8 cellular contexts compared by ENCODE assay signal in the genomic region with DNA sequence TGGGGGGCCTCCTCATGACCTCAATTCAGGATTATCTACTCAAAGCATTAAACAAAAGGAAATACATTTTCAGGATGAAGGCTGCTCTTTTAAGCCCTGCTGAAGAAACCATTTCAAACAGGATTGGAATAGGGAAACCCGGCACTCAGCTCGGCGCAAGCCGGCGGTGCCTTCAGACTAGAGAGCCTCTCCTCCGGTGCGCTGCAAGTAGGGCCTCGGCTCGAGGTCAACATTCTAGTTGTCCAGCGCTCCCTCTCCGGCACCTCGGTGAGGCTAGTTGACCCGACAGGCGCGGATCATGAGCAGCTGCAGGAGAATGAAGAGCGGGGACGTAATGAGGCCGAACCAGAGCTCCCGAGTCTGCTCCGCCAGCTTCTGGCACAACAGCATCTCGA. TPM values are rescaled to one million over a fixed set of nuclear protein-coding genes. Genes with fewer than 3 reads are reported as not detected.
DNase-seq lines count a peak whose midpoint lies in the region; ATAC-seq, FAIRE-seq and TF ChIP-seq lines count a peak whose summit lies in the region.

No MANE protein-coding gene starts in this region.

- FAIRE-seq in H54 (lab: Jason Lieb, UNC), result no peak

- H3K4me1 Mint-ChIP-seq in activated CD4-positive, alpha-beta T cell treated with anti-CD3 and anti-CD28 coated beads, Interleukin-2, amount 10 ng/mL, durations not matched to agents 24 days and 14 days, result peaks cover 30% of the 10 kb centered on the region

- H3K27me3 Mint-ChIP-seq in activated CD4-positive, alpha-beta T cell treated with anti-CD3 and anti-CD28 coated beads, Interleukin-2, amount 10 ng/mL, durations not matched to agents 24 days and 14 days, result no peaks in the 10 kb centered on the region

- DNase-seq in activated CD4-positive, alpha-beta T cell treated with anti-CD3 and anti-CD28 coated beads, Interleukin-2, amount 10 ng/mL, durations not matched to agents 24 days and 14 days, result no peak
- no peak for DNase-seq in activated CD4-positive, alpha-beta T cell treated with anti-CD3 and anti-CD28 coated beads for 48 hours
- no peak for DNase-seq in adrenal gland
- no peak for DNase-seq in thoracic aorta (ENCODE audit: low spot score)
- no peak for DNase-seq in ecto neural progenitor cell (ENCODE audit: low spot score)
- DNase-seq in COLO829 (ENCODE audit: low spot score), result no peak
- no peak for DNase-seq in H54 (ENCODE audit: insufficient read length, low spot score)

- no peak for TF ChIP-seq POLR2A in adrenal gland (IDR thresholded peaks at IDR 0.05)
- TF ChIP-seq POLR2A in H54 (IDR thresholded peaks at IDR 0.05; ENCODE audit: low read depth, low read length), result no peak

- peaks cover 15 to 47% of the 10 kb centered on the region in 2 donors for H3K4me1 ChIP-seq in adrenal gland (replicated peaks in 1 of 2)
- peaks cover 25 to 62% (median 55%) of the 10 kb centered on the region in 4 donors for H3K4me1 ChIP-seq in liver (ENCODE audit: control insufficient read depth in 4 of 4, insufficient read depth in 4 of 4, low read length in 3 of 4)
- H3K4me1 ChIP-seq in thoracic aorta (ENCODE audit: control insufficient read depth in 1 of 2, low read depth in 2 of 2), result peaks cover 30 to 54% of the 10 kb centered on the region in 2 donors

- TF ChIP-seq CTCF in adrenal gland (IDR thresholded peaks at IDR 0.05), result no peak
- no peak for TF ChIP-seq CTCF in liver (IDR thresholded peaks at IDR 0.05; ENCODE audit: low read depth, low read length, missing input control)
- no peak for TF ChIP-seq CTCF in thoracic aorta (IDR thresholded peaks at IDR 0.05)

- 10 to 28% (median 15%) methylated on average over 11 to 21 of the region's 21 CpGs for WGBS in adrenal gland, 4 donors
- 11% methylated on average over 21 of the region's 21 CpGs for WGBS in liver

- intact Hi-C loops in activated CD4-positive, alpha-beta T cell treated with anti-CD3 and anti-CD28 coated beads, Interleukin-2, amount 10 ng/mL, durations not matched to agents 24 days and 14 days (cut with micrococcal nuclease), result loop anchor here (1.0 to 5.0 kb wide), 4 partner anchors 16 to 75 kb away; a partner anchor contains a TSS
- intact Hi-C loops in adrenal gland (cut with DNase I), result no loop called here

- H3K4me3 Mint-ChIP-seq in activated CD4-positive, alpha-beta T cell treated with anti-CD3 and anti-CD28 coated beads, Interleukin-2, amount 10 ng/mL, durations not matched to agents 24 days and 14 days, result peak overlapping the region; percentile 94

- peak overlapping the region in 4 of 5 donors; percentile 70 to 97 (median 78) for H3K27ac ChIP-seq in adrenal gland
- peak overlapping the region in 1 of 2 donors; percentile 45 for H3K27ac ChIP-seq in liver (ENCODE audit: low read depth in 1 of 2, low read length in 2 of 2)
- H3K27ac ChIP-seq in thoracic aorta, result peak overlapping the region; percentile 72 to 81

- no peak for TF ChIP-seq RAD21 in liver (IDR thresholded peaks at IDR 0.05)

- H3K27ac Mint-ChIP-seq in activated CD4-positive, alpha-beta T cell treated with anti-CD3 and anti-CD28 coated beads, Interleukin-2, amount 10 ng/mL, durations not matched to agents 24 days and 14 days, result peak overlapping the region; percentile 91

- H3K36me3 Mint-ChIP-seq in activated CD4-positive, alpha-beta T cell treated with anti-CD3 and anti-CD28 coated beads, Interleukin-2, amount 10 ng/mL, durations not matched to agents 24 days and 14 days (ENCODE audit: low read depth), result peaks cover 24% of the 10 kb centered on the region

- H3K9me3 ChIP-seq in adrenal gland (replicated peaks in 1 of 3) (no peaks in the 10 kb centered on the region), liver (ENCODE audit: control insufficient read depth in 4 of 4, low read length in 3 of 4) (no peaks in the 10 kb centered on the region), thoracic aorta (no peaks in the 10 kb centered on the region)

- no peak for ATAC-seq in thoracic aorta (ENCODE audit: insufficient number of reproducible peaks, low FRiP score, low read depth)

- H3K9me3 Mint-ChIP-seq in activated CD4-positive, alpha-beta T cell treated with anti-CD3 and anti-CD28 coated beads, Interleukin-2, amount 10 ng/mL, durations not matched to agents 24 days and 14 days, result no peaks in the 10 kb centered on the region

- H3K9ac ChIP-seq in liver (ENCODE audit: low read depth in 1 of 2, low read length in 2 of 2), result peak overlapping the region; percentile 29 to 82

- H3K4me3 ChIP-seq in adrenal gland, result peak overlapping the region; percentile 44 to 98 (median 76)
- peak overlapping the region; percentile 90 to 98 (median 96) for H3K4me3 ChIP-seq in liver (ENCODE audit: low read depth in 1 of 3, low read length in 3 of 3)
- H3K4me3 ChIP-seq in thoracic aorta, result peak overlapping the region; percentile 99

- H3K27me3 ChIP-seq in adrenal gland, result no peaks in the 10 kb centered on the region
- H3K27me3 ChIP-seq in liver (ENCODE audit: control insufficient read depth in 4 of 4, insufficient read depth in 4 of 4, low read length in 3 of 4), result no peaks in the 10 kb centered on the region
- H3K27me3 ChIP-seq in thoracic aorta (replicated peaks; ENCODE audit: insufficient read depth), result no peaks in the 10 kb centered on the region

- H3K36me3 ChIP-seq in adrenal gland (replicated peaks in 1 of 2) (no peaks in the 10 kb centered on the region), liver (ENCODE audit: control insufficient read depth in 4 of 4, insufficient read depth in 3 of 4, low read depth in 1 of 4, low read length in 3 of 4) (peaks cover 0 to 5% (median 0%) of the 10 kb centered on the region in 4 donors), thoracic aorta (no peaks in the 10 kb centered on the region)

TF ChIP-seq in liver, 16 proteins besides CTCF, POLR2A, EP300 and RAD21 (continues in another document):
- TF ChIP-seq NR2F2 (IDR thresholded peaks at IDR 0.05), result no peak
- no peak for TF ChIP-seq EGR1 (IDR thresholded peaks at IDR 0.05; ENCODE audit: low read depth in 2 of 2)
- no peak for TF ChIP-seq GABPA (IDR thresholded peaks at IDR 0.05 in 1 of 2, conservative IDR thresholded peaks at IDR 0.05 in 1 of 2)
- TF ChIP-seq, protein P1, sequence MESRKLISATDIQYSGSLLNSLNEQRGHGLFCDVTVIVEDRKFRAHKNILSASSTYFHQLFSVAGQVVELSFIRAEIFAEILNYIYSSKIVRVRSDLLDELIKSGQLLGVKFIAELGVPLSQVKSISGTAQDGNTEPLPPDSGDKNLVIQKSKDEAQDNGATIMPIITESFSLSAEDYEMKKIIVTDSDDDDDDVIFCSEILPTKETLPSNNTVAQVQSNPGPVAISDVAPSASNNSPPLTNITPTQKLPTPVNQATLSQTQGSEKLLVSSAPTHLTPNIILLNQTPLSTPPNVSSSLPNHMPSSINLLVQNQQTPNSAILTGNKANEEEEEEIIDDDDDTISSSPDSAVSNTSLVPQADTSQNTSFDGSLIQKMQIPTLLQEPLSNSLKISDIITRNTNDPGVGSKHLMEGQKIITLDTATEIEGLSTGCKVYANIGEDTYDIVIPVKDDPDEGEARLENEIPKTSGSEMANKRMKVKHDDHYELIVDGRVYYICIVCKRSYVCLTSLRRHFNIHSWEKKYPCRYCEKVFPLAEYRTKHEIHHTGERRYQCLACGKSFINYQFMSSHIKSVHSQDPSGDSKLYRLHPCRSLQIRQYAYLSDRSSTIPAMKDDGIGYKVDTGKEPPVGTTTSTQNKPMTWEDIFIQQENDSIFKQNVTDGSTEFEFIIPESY (IDR thresholded peaks at IDR 0.05), result no peak
- TF ChIP-seq HNF4A (conservative IDR thresholded peaks at IDR 0.05), result no peak
- no peak for TF ChIP-seq SP1 (IDR thresholded peaks at IDR 0.05)
- TF ChIP-seq, protein P2, sequence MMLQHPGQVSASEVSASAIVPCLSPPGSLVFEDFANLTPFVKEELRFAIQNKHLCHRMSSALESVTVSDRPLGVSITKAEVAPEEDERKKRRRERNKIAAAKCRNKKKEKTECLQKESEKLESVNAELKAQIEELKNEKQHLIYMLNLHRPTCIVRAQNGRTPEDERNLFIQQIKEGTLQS (IDR thresholded peaks at IDR 0.05), result no peak

RNA-seq across cellular contexts. Expression of a gene that starts 0.7 kb away (rescaled TPM):
- 38.8 and 39.3 TPM in 2 replicates for total RNA-seq in activated CD4-positive, alpha-beta T cell treated with anti-CD3 and anti-CD28 coated beads, Interleukin-2, amount 10 ng/mL, durations not matched to agents 24 days and 14 days
- total RNA-seq in adrenal gland, result 10 to 100 TPM; 35.8 to 48.4 (median 42.3) TPM
- polyA plus RNA-seq in adrenal gland, result 10 to 100 TPM; 21.7 to 30.2 (median 28.4) TPM
- 10 to 100 TPM; 19.9 to 21.5 TPM for total RNA-seq in liver
- polyA plus RNA-seq in liver, result 10 to 100 TPM; 21.4 to 27.5 TPM
- total RNA-seq in thoracic aorta, result 10 to 100 TPM; 12.0 to 35.2 TPM

RNA-seq across cellular contexts. Expression of a gene that starts 0.8 kb away (rescaled TPM):
- 45.1 and 45.6 TPM in 2 replicates for total RNA-seq in activated CD4-positive, alpha-beta T cell treated with anti-CD3 and anti-CD28 coated beads, Interleukin-2, amount 10 ng/mL, durations not matched to agents 24 days and 14 days
- 10 to 100 TPM in 7 of 8 donors, 1 to 10 TPM in 1; 9.5 to 21.4 (median 13.7) TPM for total RNA-seq in adrenal gland
- polyA plus RNA-seq in adrenal gland, result 10 to 100 TPM in 2 of 3 donors, 1 to 10 TPM in 1; 1.6 to 36.4 (median 14.9) TPM
- 1 to 10 TPM; 2.9 to 4.7 TPM for total RNA-seq in liver
- 1 to 10 TPM; 2.5 to 3.5 TPM for polyA plus RNA-seq in liver
- 10 to 100 TPM; 13.3 to 17.7 TPM for total RNA-seq in thoracic aorta

RNA-seq across cellular contexts. Expression of a gene that starts 4.2 kb away (rescaled TPM):
- total RNA-seq in activated CD4-positive, alpha-beta T cell treated with anti-CD3 and anti-CD28 coated beads, Interleukin-2, amount 10 ng/mL, durations not matched to agents 24 days and 14 days, result 15.1 and 16.3 TPM in 2 replicates
- 10 to 100 TPM in 5 of 8 donors, 1 to 10 TPM in 3; 5.0 to 23.5 (median 11.0) TPM for total RNA-seq in adrenal gland
- polyA plus RNA-seq in adrenal gland, result 1 to 10 TPM; 1.4 to 7.6 (median 3.4) TPM
- 10 to 100 TPM in 1 of 2 donors, 1 to 10 TPM in 1; 5.4 to 15.8 TPM for total RNA-seq in liver
- polyA plus RNA-seq in liver, result 10 to 100 TPM in 1 of 2 donors, 1 to 10 TPM in 1; 6.5 to 20.1 TPM
- 1 to 10 TPM; 4.7 to 5.6 TPM for total RNA-seq in thoracic aorta

RNA-seq across cellular contexts. Expression of a gene that starts 16.3 kb away (rescaled TPM):
- 95.1 and 95.8 TPM in 2 replicates for total RNA-seq in activated CD4-positive, alpha-beta T cell treated with anti-CD3 and anti-CD28 coated beads, Interleukin-2, amount 10 ng/mL, durations not matched to agents 24 days and 14 days
- total RNA-seq in adrenal gland, result 10 to 100 TPM; 50.0 to 98.1 (median 65.4) TPM
- 100 to 1,000 TPM in 2 of 3 donors, 10 to 100 TPM in 1; 13.2 to 138 (median 127) TPM for polyA plus RNA-seq in adrenal gland
- total RNA-seq in liver, result 10 to 100 TPM; 29.8 to 37.5 TPM
- polyA plus RNA-seq in liver, result 10 to 100 TPM; 43.1 to 44.2 TPM
- 10 to 100 TPM; 40.6 to 67.1 TPM for total RNA-seq in thoracic aorta

RNA-seq across cellular contexts. Expression of a gene that starts 16.4 kb away (rescaled TPM):
- total RNA-seq in activated CD4-positive, alpha-beta T cell treated with anti-CD3 and anti-CD28 coated beads, Interleukin-2, amount 10 ng/mL, durations not matched to agents 24 days and 14 days, result 57.4 and 58.7 TPM in 2 replicates
- 10 to 100 TPM; 21.2 to 72.1 (median 32.0) TPM for total RNA-seq in adrenal gland
- polyA plus RNA-seq in adrenal gland, result 100 to 1,000 TPM in 1 of 3 donors, 10 to 100 TPM in 1, 1 to 10 TPM in 1; 7.1 to 162 (median 89.7) TPM
- total RNA-seq in liver, result 10 to 100 TPM; 19.4 to 32.6 TPM
- polyA plus RNA-seq in liver, result 10 to 100 TPM in 1 of 2 donors, 1 to 10 TPM in 1; 9.3 to 19.9 TPM
- 10 to 100 TPM; 25.2 to 43.0 TPM for total RNA-seq in thoracic aorta
